ENCODE assay signal across 21 cellular contexts in genomic region chr2:176680916-176681315, GRCh38.
DNase-seq lines count a peak whose midpoint lies in the region; ATAC-seq, FAIRE-seq and TF ChIP-seq lines count a peak whose summit lies in the region.
"Had no signal": no experiment of that assay in that cellular context is flagged by ENCODE, and none has a peak within 500 bp of the region (broad histone marks: within the 10 kb centered on the region; RNA-seq: fewer than 3 reads in every experiment).

No MANE protein-coding gene starts in this region.

- H3K4me1 ChIP-seq in HepG2 (ENCODE audit: insufficient read depth, low read length) (no peaks in the 10 kb centered on the region), right lobe of liver (no peaks in the 10 kb centered on the region)

- H3K27ac ChIP-seq in HepG2 (ENCODE audit: extremely low read length, insufficient read depth, low read length) (no peak overlapping the region), right lobe of liver (no peak overlapping the region)
- H3K27ac ChIP-seq: ascending aorta had no signal

- H3K9me3 ChIP-seq in HepG2 (ENCODE audit: low read length) (no peaks in the 10 kb centered on the region), right lobe of liver (no peaks in the 10 kb centered on the region)
- H3K9me3 ChIP-seq: ascending aorta had no signal

- FAIRE-seq in HepG2 (lab: Jason Lieb, UNC) = no peak

- H4K20me1 ChIP-seq in HepG2 (ENCODE audit: insufficient read depth, low read length) = no peaks in the 10 kb centered on the region

- no peak for TF ChIP-seq POLR2A in HepG2 (IDR thresholded peaks at IDR 0.05; ENCODE audit: insufficient read depth in 1 of 2, low read depth in 2 of 2, low read length in 2 of 2)
- no peak for TF ChIP-seq POLR2A in right lobe of liver (IDR thresholded peaks at IDR 0.05)

- TF ChIP-seq EP300 in HepG2 (IDR thresholded peaks at IDR 0.05; ENCODE audit: low read depth in 2 of 2, low read length in 2 of 2) (no peak), HepG2 (CRISPR knock-in tag; IDR thresholded peaks at IDR 0.05; ENCODE audit: borderline replicate concordance) (no peak)

- ATAC-seq in HepG2 (no peak), right lobe of liver (no peak), sciatic nerve (no peak), GM18909 (IDR thresholded peaks at IDR 0.05; ENCODE audit: poor library complexity, unreplicated experiment) (no peak)
- ATAC-seq: natural killer cell had no signal

- H3K9ac ChIP-seq in HepG2 (ENCODE audit: insufficient read depth, low read depth, low read length) = no peak overlapping the region

- H2AFZ ChIP-seq in HepG2 (ENCODE audit: low read length) = no peak overlapping the region

- no TSS peak for BruUV-seq in HepG2 (replicated peaks; lab: Mats Ljungman, UMichigan)

- in situ Hi-C loops in HepG2 (cut with HindIII; ENCODE audit: extremely low pct_ligation_motif_present, low pct_unique_long_range_greater_than_20kb) = no loop called here

- TF ChIP-seq RAD21 in HepG2 (CRISPR knock-in tag; IDR thresholded peaks at IDR 0.05) = no peak

- no peaks in the 10 kb centered on the region for H3K79me2 ChIP-seq in HepG2 (ENCODE audit: insufficient read depth, low read length)

- TF ChIP-seq CTCF in HepG2 (CRISPR knock-in tag; IDR thresholded peaks at IDR 0.05) (no peak), right lobe of liver (IDR thresholded peaks at IDR 0.05) (no peak)

- POLR2A ChIA-PET in HepG2 (lab: Yijun Ruan, JAX) = no interaction called here

- no peak for DNase-seq in HepG2 (ENCODE audit: low spot score)
- no peak for DNase-seq in right lobe of liver
- peak; percentile 54 for DNase-seq in OCI-M1 (lab: John Stamatoyannopoulos, UW)
- DNase-seq in fibroblast of peridontal ligament (ENCODE audit: extremely low read depth) = peak; percentile 4
- DNase-seq in activated effector memory CD4-positive, alpha-beta T cell treated with Interleukin-2 at 50 U/mL for 16 hours = no peak
- no peak for DNase-seq in LoVo (ENCODE audit: low spot score)
- DNase-seq in sciatic nerve (ENCODE audit: low spot score) = no peak
- DNase-seq: ACHN; activated naive CD4-positive, alpha-beta T cell treated with anti-CD3 and anti-CD28 coated beads, Interleukin-2, amount 10 ng/mL, durations not matched to agents 7 days and 5 days; activated T-cell treated with anti-CD3 and anti-CD28 coated beads, Interleukin-2, amount 50 U/mL, for 1 hour; CD4-positive, alpha-beta T cell; natural killer cell; NCI-H1417 treated with DMSO at 0.1 percent for 48 hours; NCI-H2171 treated with DMSO at 0.1 percent for 48 hours; NCI-H748 treated with DMSO at 0.1 percent for 48 hours; posterior cingulate gyrus; SIG-M5; stimulated activated CD4-positive, alpha-beta T cell treated with anti-CD3 and anti-CD28 coated beads, Interleukin-4, amount 100 ng/mL, for 24 hours had no signal

- no peak overlapping the region for H3K4me3 ChIP-seq in HepG2 (replicated peaks in 1 of 3; ENCODE audit: insufficient read depth in 1 of 3, low read depth in 2 of 3, low read length in 3 of 3)
- H3K4me3 ChIP-seq in right lobe of liver = no peak overlapping the region
- H3K4me3 ChIP-seq: ascending aorta, smooth muscle cell had no signal

- H3K36me3 ChIP-seq in HepG2 (replicated peaks in 1 of 2; ENCODE audit: control insufficient read depth in 1 of 2, insufficient read depth in 2 of 2, low read length in 2 of 2) (no peaks in the 10 kb centered on the region), right lobe of liver (no peaks in the 10 kb centered on the region)
- H3K36me3 ChIP-seq: ascending aorta had no signal

- CTCF ChIA-PET in HepG2 (lab: Yijun Ruan, JAX; ENCODE audit: low intra/inter-chr PET ratio, low total read pairs) = no interaction called here

- intact Hi-C loops in HepG2 (cut with micrococcal nuclease; ENCODE audit: unreplicated experiment) (no loop called here), right lobe of liver (cut with DNase I) (no loop called here), sciatic nerve (cut with DNase I) (no loop called here)

- WGBS in HepG2 (ENCODE audit: low lambda C conversion rate) = 0% methylated on average over 1 of the region's 1 CpG
- 60% methylated on average over 1 of the region's 1 CpG for WGBS in right lobe of liver (ENCODE audit: insufficient coverage, low coverage, low lambda C conversion rate, missing lambda C conversion rate)

- peaks cover 0 to 16% of the 10 kb centered on the region in 2 experiments; a peak in 2 of 5 replicates for H3K27me3 ChIP-seq in HepG2 (ENCODE audit: control insufficient read depth in 1 of 2, insufficient read depth in 2 of 2, low read length in 2 of 2)
- peaks cover 0 to 4% of the 10 kb centered on the region in 2 donors for H3K27me3 ChIP-seq in right lobe of liver
- H3K27me3 ChIP-seq: ascending aorta had no signal

- no peak overlapping the region for H3K4me2 ChIP-seq in HepG2 (ENCODE audit: low read depth, low read length)
- H3K4me2 ChIP-seq: smooth muscle cell had no signal

TF ChIP-seq in HepG2, 621 proteins besides CTCF, POLR2A, EP300 and RAD21 (continues in another document):
- no peak for TF ChIP-seq CERS6 (CRISPR knock-in tag; IDR thresholded peaks at IDR 0.05)
- TF ChIP-seq TERF1 (CRISPR knock-in tag; IDR thresholded peaks at IDR 0.05) = no peak
- TF ChIP-seq SKI (IDR thresholded peaks at IDR 0.05; ENCODE audit: partially characterized antibody) = no peak
- no peak for TF ChIP-seq IKZF4 (CRISPR knock-in tag; IDR thresholded peaks at IDR 0.05; ENCODE audit: borderline replicate concordance, low read depth, not compliant biosample characterization)
- no peak for TF ChIP-seq KLF12 (CRISPR knock-in tag; IDR thresholded peaks at IDR 0.05; ENCODE audit: borderline replicate concordance)
- no peak for TF ChIP-seq HMGA1 (CRISPR knock-in tag; conservative IDR thresholded peaks at IDR 0.05)
- no peak for TF ChIP-seq ZNF616 (CRISPR knock-in tag; IDR thresholded peaks at IDR 0.05; ENCODE audit: low read depth)
- peak; percentile 10; the same call in 1 of the 2 replicates for TF ChIP-seq ATF7 (IDR thresholded peaks at IDR 0.05)
- no peak for TF ChIP-seq ATF7 (CRISPR knock-in tag; IDR thresholded peaks at IDR 0.05)
- TF ChIP-seq CEBPB (IDR thresholded peaks at IDR 0.05; ENCODE audit: borderline replicate concordance, low read depth, low read length) = peak; percentile 27; the same call in 1 of the 2 replicates
- no peak for TF ChIP-seq IKZF5 (CRISPR knock-in tag; IDR thresholded peaks at IDR 0.05)
- TF ChIP-seq HMG20B (CRISPR knock-in tag; conservative IDR thresholded peaks at IDR 0.05) = no peak
- TF ChIP-seq ZNF703 (CRISPR knock-in tag; IDR thresholded peaks at IDR 0.05; ENCODE audit: borderline replicate concordance) = no peak
- TF ChIP-seq ATF2 (CRISPR knock-in tag; IDR thresholded peaks at IDR 0.05) = no peak
- TF ChIP-seq TEAD3 (CRISPR knock-in tag; optimal IDR thresholded peaks at IDR 0.05; ENCODE audit: borderline replicate concordance) = no peak
- no peak for TF ChIP-seq SALL2 (CRISPR knock-in tag; IDR thresholded peaks at IDR 0.05)
- no peak for TF ChIP-seq ZBTB34 (CRISPR knock-in tag; IDR thresholded peaks at IDR 0.05)
- no peak for TF ChIP-seq TARDBP (CRISPR knock-in tag; IDR thresholded peaks at IDR 0.05)

Comparison
In these comparisons a context has a peak if more than half of its experiments do, and no peak if none do; other contexts are left out.
1. DNase-seq: peak in OCI-M1 (single experiment) and fibroblast of peridontal ligament (single experiment); none in HepG2 (single experiment), right lobe of liver (0 of 3), activated effector memory CD4-positive, alpha-beta T cell treated with Interleukin-2 at 50 U/mL for 16 hours (single experiment), LoVo (single experiment) and sciatic nerve (single experiment).